ENCODE assay signal across 12 cellular contexts in the genomic region with DNA sequence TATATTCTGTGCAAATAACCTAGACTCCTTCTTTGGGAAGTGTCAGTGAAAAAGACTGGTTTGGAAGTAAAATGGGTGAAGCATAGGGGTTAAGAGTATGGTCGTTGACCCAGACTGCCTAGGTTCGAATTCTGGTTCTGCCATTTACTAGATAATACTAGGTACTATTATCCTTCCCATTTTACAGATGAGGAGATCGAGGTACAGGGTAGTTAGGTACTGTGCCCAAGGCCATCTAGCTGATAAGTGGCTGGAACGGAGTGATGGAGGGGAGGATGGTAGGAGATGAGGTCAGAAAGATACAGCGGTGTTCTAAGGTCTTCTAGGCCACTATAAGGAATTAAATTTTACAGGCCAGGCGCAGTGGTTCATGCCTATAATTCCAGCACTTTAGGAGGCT. TPM values are rescaled to one million over a fixed set of nuclear protein-coding genes. Genes with fewer than 3 reads are reported as not detected.
"Had no signal": no experiment of that assay in that cellular context is flagged by ENCODE, and none has a peak within 500 bp of the region (broad histone marks: within the 10 kb centered on the region; RNA-seq: fewer than 3 reads in every experiment).

No MANE protein-coding gene starts in this region.

- H3K36me3 ChIP-seq: HAP-1 had no signal

- H3K4me2 ChIP-seq: GM23338 had no signal

- H3K27ac ChIP-seq: GM23248 had no signal

- H3K4me3 ChIP-seq: GM23248, GM23338, HAP-1 had no signal

- FAIRE-seq: H1, H54 had no signal

- DNase-seq: GM23248, GOT3, H7, H9, HCEC 1CT, HFFc6 had no signal

- ATAC-seq: GM23338, HCT116 had no signal

- H3K9ac ChIP-seq: GM23248 had no signal

- H2AFZ ChIP-seq: GM23248, GM23338 had no signal

RNA-seq across cellular contexts. Expression of a gene that starts 11.1 kb away (rescaled TPM):
- total RNA-seq: GM23248, GM23338, H1, H4, H7, H9, HFFc6 had no signal
- polyA plus RNA-seq: GM23248, GM23338 had no signal

RNA-seq across cellular contexts. Expression of a gene that starts 13.8 kb away (rescaled TPM):
- total RNA-seq: GM23248, GM23338, H1, H4, H7, H9, HFFc6 had no signal
- polyA plus RNA-seq: GM23248, GM23338 had no signal

RNA-seq across cellular contexts. Expression of a gene that starts 53.7 kb away (rescaled TPM):
- total RNA-seq: GM23248, H1, H4, H9, HFFc6 had no signal
- polyA plus RNA-seq: GM23248 had no signal
